Comparison of ENCODE assay signal across 8 cellular contexts in the genomic region with DNA sequence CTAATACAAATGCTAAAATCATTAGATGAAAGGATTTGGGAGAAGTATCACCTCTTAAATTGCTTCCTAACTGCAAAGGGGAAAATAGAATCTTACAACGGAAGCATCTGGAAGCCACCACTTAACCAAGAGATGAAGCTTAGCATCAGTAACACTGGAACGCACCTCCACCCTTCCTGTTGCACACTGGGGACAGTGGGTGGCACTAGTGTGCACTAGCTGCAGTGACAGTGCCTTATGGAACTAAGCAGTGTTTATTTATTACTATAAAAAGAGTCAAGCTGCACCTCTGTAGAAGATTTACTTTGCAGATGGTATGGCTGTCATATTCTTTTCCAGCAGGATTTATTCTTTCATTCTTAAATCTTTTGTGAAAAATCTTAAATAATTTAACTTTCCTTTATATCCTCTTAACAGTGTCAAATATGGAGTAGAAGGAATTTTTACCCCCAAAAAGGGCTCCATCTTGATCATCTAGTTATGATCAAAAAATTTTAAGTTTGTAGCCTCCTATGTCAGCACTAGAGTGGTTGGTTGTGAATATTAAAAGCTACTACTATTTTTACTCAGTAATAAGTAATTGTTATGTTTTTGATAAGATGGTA.
DNase-seq lines count a peak whose midpoint lies in the region; ATAC-seq and TF ChIP-seq lines count a peak whose summit lies in the region.

No MANE protein-coding gene starts in this region.

- no peak overlapping the region for H3K27ac Mint-ChIP-seq in nephron

- H3K36me3 Mint-ChIP-seq in nephron (ENCODE audit: low read depth), result no peaks in the 10 kb centered on the region

- TF ChIP-seq RAD21 in HCT116 (IDR thresholded peaks at IDR 0.05; ENCODE audit: low read depth), result peak; percentile 60

- H3K27me3 ChIP-seq in HCT116 (ENCODE audit: insufficient read depth, low read length), result no peaks in the 10 kb centered on the region

- H3K36me3 ChIP-seq in HCT116 (ENCODE audit: control insufficient read depth in 1 of 2, insufficient read depth in 2 of 2, low read length in 2 of 2) (no peaks in the 10 kb centered on the region), OCI-LY7 (ENCODE audit: insufficient read depth, low read length) (no peaks in the 10 kb centered on the region)

- CTCF ChIA-PET in HCT116 (lab: Charles Lee) (interaction anchor here (0.6 to 1.7 kb wide), 9 partner anchors 9 to 260 kb away, joined by 3 to 11 read pairs (median 3); no protein-coding TSS in a partner anchor), OCI-LY7 (lab: Charles Lee; ENCODE audit: unreplicated experiment) (interaction anchor here (1.1 to 1.5 kb wide), 2 partner anchors 10 to 14 kb away, joined by 4 to 6 read pairs; no protein-coding TSS in a partner anchor)

- no peaks in the 10 kb centered on the region for H3K9me3 ChIP-seq in HCT116 (ENCODE audit: control insufficient read depth in 1 of 2, insufficient read depth in 1 of 2, low read depth in 1 of 2, low read length in 2 of 2)
- no peaks in the 10 kb centered on the region for H3K9me3 ChIP-seq in OCI-LY7 (ENCODE audit: low read length)

- peak; percentile 35 for DNase-seq in SIG-M5 treated with dmso at 0.1 percent for 504 hours (lab: John Stamatoyannopoulos, UW; ENCODE audit: unreplicated experiment)
- no peak for DNase-seq in SIG-M5 (lab: John Stamatoyannopoulos, UW)
- DNase-seq in HCT116 (ENCODE audit: low read depth, low spot score), result peak; percentile 10
- peak; percentile 47 for DNase-seq in OCI-LY7 (ENCODE audit: low spot score)
- DNase-seq in cerebellar cortex (ENCODE audit: low spot score), result peak; percentile 44

- H3K27me3 Mint-ChIP-seq in nephron (ENCODE audit: low read depth), result no peaks in the 10 kb centered on the region

- H4K20me1 ChIP-seq in HCT116 (ENCODE audit: insufficient read depth) (no peaks in the 10 kb centered on the region), OCI-LY7 (ENCODE audit: insufficient read depth, low read length) (no peaks in the 10 kb centered on the region)

- BruUV-seq in HCT116 (replicated peaks; lab: Mats Ljungman, UMichigan) (no TSS peak), OCI-LY7 (replicated peaks; lab: Mats Ljungman, UMichigan) (no TSS peak)

- H3K4me3 Mint-ChIP-seq in nephron, result no peak overlapping the region

- no peak overlapping the region for H3K4me2 ChIP-seq in HCT116 (ENCODE audit: low read length)
- no peak overlapping the region for H3K4me2 ChIP-seq in OCI-LY7 (ENCODE audit: low read length)

- H3K9ac ChIP-seq in HCT116 (ENCODE audit: low read length), result no peak overlapping the region

- RAD21 ChIA-PET in HCT116 (lab: Charles Lee; ENCODE audit: low non-redundant PET in 1 of 2, low total read pairs in 2 of 2, uncharacterized antibody in 2 of 2, unreplicated experiment in 2 of 2), result interaction anchor here in 1 of 2 experiments (0.9 kb wide), 1 partner anchor 64 kb away, joined by 4 read pairs; no protein-coding TSS in a partner anchor

- TF ChIP-seq CTCF in HCT116 (IDR thresholded peaks at IDR 0.05 in 2 of 3, conservative IDR thresholded peaks at IDR 0.05 in 1 of 3; ENCODE audit: borderline replicate concordance in 1 of 3, insufficient read depth in 1 of 3, low read depth in 2 of 3, low read length in 2 of 3), result peak; percentile 37 to 74 (median 63); a peak in 5 of 6 replicates
- TF ChIP-seq CTCF in OCI-LY7 (conservative IDR thresholded peaks at IDR 0.05; ENCODE audit: low read length), result peak; percentile 82
- peak; percentile 44 to 55 (median 49) for TF ChIP-seq CTCF in nephron (IDR thresholded peaks at IDR 0.05; ENCODE audit: unreplicated experiment in 3 of 3)

- H3K9me3 Mint-ChIP-seq in nephron, result no peaks in the 10 kb centered on the region

- ATAC-seq in HCT116 (peak; percentile 99), HG03175 (IDR thresholded peaks at IDR 0.05; ENCODE audit: unreplicated experiment) (no peak), HG02571 (IDR thresholded peaks at IDR 0.05; ENCODE audit: unreplicated experiment) (no peak)

- no peak for TF ChIP-seq POLR2A in HCT116 (IDR thresholded peaks at IDR 0.05; ENCODE audit: borderline replicate concordance, extremely low read depth, insufficient read depth, insufficient read length)

- H3K4me3 ChIP-seq in HCT116 (replicated peaks in 1 of 2; ENCODE audit: low read depth in 1 of 2, low read length in 2 of 2), result no peak overlapping the region
- H3K4me3 ChIP-seq in OCI-LY7 (ENCODE audit: low read depth, low read length, poor library complexity, severe bottlenecking), result no peak overlapping the region

- POLR2A ChIA-PET in HCT116 (lab: Charles Lee) (no interaction called here), OCI-LY7 (lab: Charles Lee) (interaction anchor here (0.6 to 1.0 kb wide), 3 partner anchors 10 to 14 kb away, joined by 3 read pairs; no protein-coding TSS in a partner anchor)

- intact Hi-C loops in HCT116 (cut with micrococcal nuclease), result loop anchor here (5.0 kb wide), 1 partner anchor 80 kb away; no protein-coding TSS in a partner anchor
- intact Hi-C loops in OCI-LY7 (cut with micrococcal nuclease; ENCODE audit: unreplicated experiment), result no loop called here

- H3K79me2 ChIP-seq in HCT116 (ENCODE audit: insufficient read depth, low read length) (no peaks in the 10 kb centered on the region; the same call in 1 of the 2 replicates), OCI-LY7 (ENCODE audit: insufficient read depth, low read depth, low read length) (no peaks in the 10 kb centered on the region)

- no peak overlapping the region for H3K27ac ChIP-seq in HCT116 (ENCODE audit: low read depth, low read length)
- H3K27ac ChIP-seq in OCI-LY7 (ENCODE audit: low read depth, low read length, poor library complexity, severe bottlenecking), result no peak overlapping the region

- H2AFZ ChIP-seq in HCT116 (ENCODE audit: low read depth, low read length, poor library complexity, severe bottlenecking) (no peak overlapping the region), OCI-LY7 (ENCODE audit: low read length) (no peak overlapping the region)

- H3K9me2 ChIP-seq in HCT116 (ENCODE audit: insufficient read depth), result no peaks in the 10 kb centered on the region
- no peaks in the 10 kb centered on the region for H3K9me2 ChIP-seq in OCI-LY7 (ENCODE audit: insufficient read depth, low read length)

- H3K4me1 ChIP-seq in HCT116 (ENCODE audit: control insufficient read depth in 1 of 2, insufficient read depth in 2 of 2, low read length in 2 of 2) (peaks cover 0 to 1% of the 10 kb centered on the region in 2 experiments; a peak in 1 of 4 replicates), OCI-LY7 (ENCODE audit: insufficient read depth, low read length, poor library complexity, severe bottlenecking) (no peaks in the 10 kb centered on the region)

- peaks cover 18% of the 10 kb centered on the region for H3K4me1 Mint-ChIP-seq in nephron

TF ChIP-seq in HCT116, 20 proteins besides CTCF, POLR2A, EP300 and RAD21:
- TF ChIP-seq ZNF274 (IDR thresholded peaks at IDR 0.05; ENCODE audit: low read depth, low read length) (no peak), ZFX (IDR thresholded peaks at IDR 0.05) (no peak), JUND (IDR thresholded peaks at IDR 0.05) (no peak), TCF7L2 (IDR thresholded peaks at IDR 0.05; ENCODE audit: borderline replicate concordance, extremely low read depth, insufficient read depth, insufficient read length) (no peak), SIN3A (IDR thresholded peaks at IDR 0.05; ENCODE audit: low read depth) (no peak), ATF3 (IDR thresholded peaks at IDR 0.05) (no peak)
- TF ChIP-seq, protein P1, sequence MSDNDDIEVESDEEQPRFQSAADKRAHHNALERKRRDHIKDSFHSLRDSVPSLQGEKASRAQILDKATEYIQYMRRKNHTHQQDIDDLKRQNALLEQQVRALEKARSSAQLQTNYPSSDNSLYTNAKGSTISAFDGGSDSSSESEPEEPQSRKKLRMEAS (IDR thresholded peaks at IDR 0.05), result no peak
